ENCODE assay signal across 14 cellular contexts in genomic region chr20:1934162-1934561, GRCh38. TPM values are rescaled to one million over a fixed set of nuclear protein-coding genes. Genes with fewer than 3 reads are reported as not detected.
A peak's percentile ranks its signal among the peaks of the same experiment; 100 is the strongest.
DNase-seq lines count a peak whose midpoint lies in the region; ATAC-seq and TF ChIP-seq lines count a peak whose summit lies in the region.
"Had no signal": no experiment of that assay in that cellular context is flagged by ENCODE, and none has a peak within 500 bp of the region (broad histone marks: within the 10 kb centered on the region; RNA-seq: fewer than 3 reads in every experiment).

No MANE protein-coding gene starts in this region.

- H3K4me3 ChIP-seq in fibroblast of mammary gland (ENCODE audit: control insufficient read depth, low read depth, low read length), result no peak overlapping the region
- H3K4me3 ChIP-seq: prostate gland, SJSA1, tibial nerve had no signal

- peaks cover 9% of the 10 kb centered on the region for H3K4me1 Mint-ChIP-seq in WTC11

- DNase-seq in AG09319 (ENCODE audit: extremely low read depth, low read depth) (peak; percentile 62), NCI-H446 (lab: John Stamatoyannopoulos, UW) (peak; percentile 37 to 72), fibroblast of mammary gland (ENCODE audit: low read depth) (peak; percentile 97), omental fat pad (ENCODE audit: low spot score) (no peak), anterior cingulate cortex (lab: John Stamatoyannopoulos, UW) (no peak), WTC11 (ENCODE audit: low spot score) (no peak), NCI-H2107 (lab: John Stamatoyannopoulos, UW) (no peak)
- DNase-seq: activated T-cell treated with anti-CD3 and anti-CD28 coated beads, Interleukin-2, amount 50 U/mL, for 48 hours had no signal

- TF ChIP-seq CTCF in AG09319 (IDR thresholded peaks at IDR 0.05; ENCODE audit: low read depth, low read length) (no peak), fibroblast of mammary gland (conservative IDR thresholded peaks at IDR 0.05; ENCODE audit: control insufficient read depth, insufficient read depth, low read depth, low read length) (no peak), omental fat pad (IDR thresholded peaks at IDR 0.05) (no peak), WTC11 (IDR thresholded peaks at IDR 0.05) (no peak)

- H3K9me3 Mint-ChIP-seq in WTC11, result no peaks in the 10 kb centered on the region
- H3K9me3 Mint-ChIP-seq: memory B cell had no signal

- CTCF ChIA-PET in WTC11 (lab: Charles Lee), result no interaction called here

- no peaks in the 10 kb centered on the region for H3K27me3 Mint-ChIP-seq in WTC11 (ENCODE audit: low read depth)
- H3K27me3 Mint-ChIP-seq: memory B cell had no signal

- H3K36me3 Mint-ChIP-seq in WTC11, result peaks cover 4% of the 10 kb centered on the region

- H3K27ac Mint-ChIP-seq in WTC11, result no peak overlapping the region
- H3K27ac Mint-ChIP-seq: memory B cell had no signal

- peak; percentile 48 for ATAC-seq in omental fat pad (ENCODE audit: low FRiP score)
- no peak for ATAC-seq in WTC11
- ATAC-seq in HG02588 (IDR thresholded peaks at IDR 0.05; ENCODE audit: unreplicated experiment), result no peak
- ATAC-seq: activated CD4-positive, CD25-positive, alpha-beta regulatory T cell treated with anti-CD3 and anti-CD28 coated beads, Interleukin-2, amount 50 U/mL, for 24 hours had no signal

- POLR2A ChIA-PET in WTC11 (lab: Charles Lee), result no interaction called here

- H3K4me3 Mint-ChIP-seq in WTC11, result no peak overlapping the region
- H3K4me3 Mint-ChIP-seq: memory B cell had no signal

TF ChIP-seq in WTC11, 78 proteins besides CTCF, POLR2A, EP300 and RAD21:
- TF ChIP-seq ZNF317 (CRISPR knock-in tag; IDR thresholded peaks at IDR 0.05; ENCODE audit: borderline replicate concordance, low read depth) (no peak), TP53 (CRISPR knock-in tag; IDR thresholded peaks at IDR 0.05) (no peak), HMGA2 (CRISPR knock-in tag; IDR thresholded peaks at IDR 0.05) (no peak), ATF3 (CRISPR knock-in tag; conservative IDR thresholded peaks at IDR 0.05) (no peak), GRHL2 (CRISPR knock-in tag; IDR thresholded peaks at IDR 0.05; ENCODE audit: insufficient replicate concordance, severe bottlenecking) (no peak), GABPB1 (CRISPR knock-in tag; IDR thresholded peaks at IDR 0.05) (no peak), RORB (CRISPR knock-in tag; IDR thresholded peaks at IDR 0.05) (no peak), KAT7 (CRISPR knock-in tag; IDR thresholded peaks at IDR 0.05; ENCODE audit: borderline replicate concordance) (no peak), E2F4 (CRISPR knock-in tag; IDR thresholded peaks at IDR 0.05; ENCODE audit: borderline replicate concordance, low read depth) (no peak)

RNA-seq across cellular contexts. Expression of gene SIRPA, which starts 39.0 kb away (rescaled TPM):
- total RNA-seq in omental fat pad (10 to 100 TPM; 51.9 to 86.1 (median 77.0) TPM), WTC11 (2021) (5.9 to 8.9 TPM (median 6.7 TPM) in 3 replicates)

RNA-seq across cellular contexts. Expression of gene PDYN, which starts 59.7 kb away (rescaled TPM):
- not detected for total RNA-seq in omental fat pad
- 0.14 to 0.28 TPM (median 0.21 TPM) in 3 replicates for total RNA-seq in WTC11 (2021)
- total RNA-seq: tibial nerve had no signal

Comparison
In these comparisons a context has a peak if more than half of its experiments do, and no peak if none do; other contexts are left out.
1. DNase-seq: peak in AG09319 (single experiment), NCI-H446 (2 of 2) and fibroblast of mammary gland (single experiment); none in omental fat pad (single experiment), anterior cingulate cortex (0 of 58), WTC11 (single experiment) and NCI-H2107 (single experiment).